In the genomic region with DNA sequence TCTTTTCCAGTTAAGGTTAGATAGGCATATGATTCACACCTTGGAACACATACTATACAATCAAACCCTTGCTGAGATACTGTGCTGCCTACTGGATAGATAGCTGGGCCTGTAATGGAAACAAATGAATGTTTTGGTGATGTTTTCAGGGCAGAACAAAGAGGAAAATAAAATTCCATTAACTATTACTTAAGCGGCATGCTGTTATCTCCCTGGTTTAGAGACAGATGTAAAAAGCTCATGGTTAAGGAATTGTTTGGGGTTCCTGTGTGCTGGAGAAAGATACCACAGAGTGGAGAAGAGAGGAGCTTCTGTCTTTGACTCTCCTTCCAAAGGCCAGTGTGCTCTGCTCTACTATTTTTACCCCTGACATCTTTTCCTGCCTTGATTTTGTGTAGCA, we compare ENCODE assay signal across 27 cellular contexts.
"Had no signal": no experiment of that assay in that cellular context is flagged by ENCODE, and none has a peak within 500 bp of the region (broad histone marks: within the 10 kb centered on the region; RNA-seq: fewer than 3 reads in every experiment).

No MANE protein-coding gene starts in this region.

- H3K4me1 Mint-ChIP-seq: memory B cell; naive thymus-derived CD4-positive, alpha-beta T cell; stimulated activated naive CD8-positive, alpha-beta T cell treated with anti-CD3 and anti-CD28 coated beads, Interleukin-15, amount 100 ng/mL, for 72 hours had no signal

- DNase-seq: effector memory CD8-positive, alpha-beta T cell; erythroblast; esophagus squamous epithelium; hypothalamus; immature natural killer cell; midbrain; naive thymus-derived CD4-positive, alpha-beta T cell; nephron progenitor cell; pancreas; stimulated activated CD4-positive, alpha-beta T cell treated with anti-CD3 and anti-CD28 coated beads, Interleukin-12 subunit alpha, Interleukin-12 subunit beta, amount 100 ng/mL, for 4 hours; stimulated activated CD4-positive, alpha-beta T cell treated with anti-CD3 and anti-CD28 coated beads, Interleukin-1b, Interleukin-23, amount 100 ng/mL, for 48 hours; stimulated activated CD4-positive, alpha-beta T cell treated with anti-CD3 and anti-CD28 coated beads, Interleukin-4, amount 100 ng/mL, for 1 hour; stimulated activated CD8-positive, alpha-beta memory T cell treated with anti-CD3 and anti-CD28 coated beads, Interleukin-4, amount 100 ng/mL, for 48 hours; stimulated activated naive CD4-positive, alpha-beta T cell; stimulated activated naive CD8-positive, alpha-beta T cell treated with anti-CD3 and anti-CD28 coated beads, Interleukin-15, amount 100 ng/mL, for 72 hours; transverse colon; upper lobe of right lung; uterus had no signal

- ATAC-seq: effector memory CD8-positive, alpha-beta T cell; left lobe of liver; naive thymus-derived CD4-positive, alpha-beta T cell; pancreas; sciatic nerve; stimulated activated naive CD8-positive, alpha-beta T cell treated with anti-CD3 and anti-CD28 coated beads, Interleukin-15, amount 100 ng/mL, for 72 hours; upper lobe of right lung had no signal

- H3K4me2 ChIP-seq: smooth muscle cell had no signal

- H3K27me3 Mint-ChIP-seq: effector memory CD8-positive, alpha-beta T cell; memory B cell; naive thymus-derived CD4-positive, alpha-beta T cell; progenitor cell of endocrine pancreas; stimulated activated naive CD8-positive, alpha-beta T cell treated with anti-CD3 and anti-CD28 coated beads, Interleukin-15, amount 100 ng/mL, for 72 hours had no signal

- H3K27me3 ChIP-seq: esophagus squamous epithelium, right atrium auricular region, suprapubic skin, transverse colon, upper lobe of right lung, uterus had no signal

- H3K9me3 Mint-ChIP-seq: immature natural killer cell, nephron progenitor cell had no signal

- H3K27ac ChIP-seq: coronary artery, esophagus squamous epithelium, pancreas, right atrium auricular region, suprapubic skin, transverse colon, upper lobe of right lung, uterus had no signal

- H3K36me3 Mint-ChIP-seq: immature natural killer cell; memory B cell; naive thymus-derived CD4-positive, alpha-beta T cell had no signal

- H3K36me3 ChIP-seq: esophagus squamous epithelium, pancreas, right atrium auricular region, suprapubic skin, transverse colon, upper lobe of right lung, uterus had no signal

- H3K9me3 ChIP-seq: esophagus squamous epithelium, pancreas, right atrium auricular region, suprapubic skin, transverse colon, upper lobe of right lung, uterus had no signal

- H3K27ac Mint-ChIP-seq: effector memory CD8-positive, alpha-beta T cell; immature natural killer cell; memory B cell; naive thymus-derived CD4-positive, alpha-beta T cell; nephron progenitor cell; progenitor cell of endocrine pancreas; stimulated activated naive CD8-positive, alpha-beta T cell treated with anti-CD3 and anti-CD28 coated beads, Interleukin-15, amount 100 ng/mL, for 72 hours had no signal

- H3K4me3 ChIP-seq: coronary artery, esophagus squamous epithelium, lung, pancreas, right atrium auricular region, smooth muscle cell, suprapubic skin, transverse colon, upper lobe of right lung, uterus had no signal

- H3K4me3 Mint-ChIP-seq: effector memory CD8-positive, alpha-beta T cell; immature natural killer cell; memory B cell; naive thymus-derived CD4-positive, alpha-beta T cell; nephron progenitor cell; stimulated activated naive CD8-positive, alpha-beta T cell treated with anti-CD3 and anti-CD28 coated beads, Interleukin-15, amount 100 ng/mL, for 72 hours had no signal

- H3K4me1 ChIP-seq: esophagus squamous epithelium, pancreas, right atrium auricular region, suprapubic skin, transverse colon, upper lobe of right lung, uterus had no signal
